Comparison of ENCODE assay signal across 1 cellular context in the genomic region with DNA sequence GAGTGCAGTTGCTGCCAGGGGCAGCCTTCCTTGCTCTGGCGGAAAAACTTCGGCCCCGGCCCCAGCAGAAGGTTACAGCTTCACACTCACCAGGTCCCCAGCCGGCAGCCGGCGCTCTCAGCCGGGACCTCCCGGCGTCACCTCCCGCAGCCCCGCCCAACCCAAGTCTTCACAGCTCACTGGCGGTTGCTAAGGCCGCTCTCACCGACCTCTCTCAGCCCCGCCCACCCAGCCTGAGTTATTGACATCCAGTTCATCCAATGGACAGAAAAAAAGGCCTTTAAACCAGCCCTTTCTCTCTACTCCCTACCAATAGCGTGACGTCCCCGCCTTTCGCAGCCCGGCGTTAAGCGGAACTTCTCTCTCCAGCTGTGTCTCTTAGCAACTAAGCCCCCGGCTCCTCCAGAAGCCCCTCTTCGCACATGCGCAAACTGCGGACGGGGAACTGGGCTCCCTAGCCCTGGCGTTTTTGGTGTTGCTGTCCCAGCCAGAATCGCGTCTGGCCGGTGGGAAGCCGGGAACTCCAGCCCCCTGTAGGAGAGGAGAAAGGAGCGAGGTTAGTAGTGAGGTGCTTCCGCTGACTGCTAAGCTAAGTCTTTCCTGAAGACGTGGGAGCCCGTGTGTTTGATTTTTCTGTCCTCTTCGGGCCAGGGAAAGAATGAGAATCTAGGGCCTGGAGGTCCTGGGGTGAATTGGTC.
TF ChIP-seq lines count a peak whose summit lies in the region.

A gene (plus strand): TSS at position 376 of the 698 bp plus-strand sequence. CDS start 9,189 bp downstream, outside the sequence.

TF ChIP-seq in HepG2, 621 proteins besides CTCF, POLR2A, EP300 and RAD21 (continued from another document and continues in another):
- TF ChIP-seq, protein P1, sequence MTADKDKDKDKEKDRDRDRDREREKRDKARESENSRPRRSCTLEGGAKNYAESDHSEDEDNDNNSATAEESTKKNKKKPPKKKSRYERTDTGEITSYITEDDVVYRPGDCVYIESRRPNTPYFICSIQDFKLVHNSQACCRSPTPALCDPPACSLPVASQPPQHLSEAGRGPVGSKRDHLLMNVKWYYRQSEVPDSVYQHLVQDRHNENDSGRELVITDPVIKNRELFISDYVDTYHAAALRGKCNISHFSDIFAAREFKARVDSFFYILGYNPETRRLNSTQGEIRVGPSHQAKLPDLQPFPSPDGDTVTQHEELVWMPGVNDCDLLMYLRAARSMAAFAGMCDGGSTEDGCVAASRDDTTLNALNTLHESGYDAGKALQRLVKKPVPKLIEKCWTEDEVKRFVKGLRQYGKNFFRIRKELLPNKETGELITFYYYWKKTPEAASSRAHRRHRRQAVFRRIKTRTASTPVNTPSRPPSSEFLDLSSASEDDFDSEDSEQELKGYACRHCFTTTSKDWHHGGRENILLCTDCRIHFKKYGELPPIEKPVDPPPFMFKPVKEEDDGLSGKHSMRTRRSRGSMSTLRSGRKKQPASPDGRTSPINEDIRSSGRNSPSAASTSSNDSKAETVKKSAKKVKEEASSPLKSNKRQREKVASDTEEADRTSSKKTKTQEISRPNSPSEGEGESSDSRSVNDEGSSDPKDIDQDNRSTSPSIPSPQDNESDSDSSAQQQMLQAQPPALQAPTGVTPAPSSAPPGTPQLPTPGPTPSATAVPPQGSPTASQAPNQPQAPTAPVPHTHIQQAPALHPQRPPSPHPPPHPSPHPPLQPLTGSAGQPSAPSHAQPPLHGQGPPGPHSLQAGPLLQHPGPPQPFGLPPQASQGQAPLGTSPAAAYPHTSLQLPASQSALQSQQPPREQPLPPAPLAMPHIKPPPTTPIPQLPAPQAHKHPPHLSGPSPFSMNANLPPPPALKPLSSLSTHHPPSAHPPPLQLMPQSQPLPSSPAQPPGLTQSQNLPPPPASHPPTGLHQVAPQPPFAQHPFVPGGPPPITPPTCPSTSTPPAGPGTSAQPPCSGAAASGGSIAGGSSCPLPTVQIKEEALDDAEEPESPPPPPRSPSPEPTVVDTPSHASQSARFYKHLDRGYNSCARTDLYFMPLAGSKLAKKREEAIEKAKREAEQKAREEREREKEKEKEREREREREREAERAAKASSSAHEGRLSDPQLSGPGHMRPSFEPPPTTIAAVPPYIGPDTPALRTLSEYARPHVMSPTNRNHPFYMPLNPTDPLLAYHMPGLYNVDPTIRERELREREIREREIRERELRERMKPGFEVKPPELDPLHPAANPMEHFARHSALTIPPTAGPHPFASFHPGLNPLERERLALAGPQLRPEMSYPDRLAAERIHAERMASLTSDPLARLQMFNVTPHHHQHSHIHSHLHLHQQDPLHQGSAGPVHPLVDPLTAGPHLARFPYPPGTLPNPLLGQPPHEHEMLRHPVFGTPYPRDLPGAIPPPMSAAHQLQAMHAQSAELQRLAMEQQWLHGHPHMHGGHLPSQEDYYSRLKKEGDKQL (CRISPR knock-in tag; IDR thresholded peaks at IDR 0.05; ENCODE audit: low read depth): no peak
- TF ChIP-seq THYN1 (CRISPR knock-in tag; IDR thresholded peaks at IDR 0.05; ENCODE audit: borderline replicate concordance, low read depth): no peak
- no peak for TF ChIP-seq GATA4 (IDR thresholded peaks at IDR 0.05; ENCODE audit: borderline replicate concordance, low read depth)
- TF ChIP-seq ZNF224 (CRISPR knock-in tag; IDR thresholded peaks at IDR 0.05): no peak
- no peak for TF ChIP-seq ZSCAN9 (CRISPR knock-in tag; IDR thresholded peaks at IDR 0.05; ENCODE audit: borderline replicate concordance)
- TF ChIP-seq ZNF660 (CRISPR knock-in tag; IDR thresholded peaks at IDR 0.05; ENCODE audit: borderline replicate concordance, low read depth): no peak
- TF ChIP-seq ZNF75D (CRISPR knock-in tag; IDR thresholded peaks at IDR 0.05; ENCODE audit: borderline replicate concordance): no peak
- TF ChIP-seq, protein P2, sequence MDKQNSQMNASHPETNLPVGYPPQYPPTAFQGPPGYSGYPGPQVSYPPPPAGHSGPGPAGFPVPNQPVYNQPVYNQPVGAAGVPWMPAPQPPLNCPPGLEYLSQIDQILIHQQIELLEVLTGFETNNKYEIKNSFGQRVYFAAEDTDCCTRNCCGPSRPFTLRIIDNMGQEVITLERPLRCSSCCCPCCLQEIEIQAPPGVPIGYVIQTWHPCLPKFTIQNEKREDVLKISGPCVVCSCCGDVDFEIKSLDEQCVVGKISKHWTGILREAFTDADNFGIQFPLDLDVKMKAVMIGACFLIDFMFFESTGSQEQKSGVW (CRISPR knock-in tag; IDR thresholded peaks at IDR 0.05; ENCODE audit: borderline replicate concordance): no peak
- TF ChIP-seq, protein P3, sequence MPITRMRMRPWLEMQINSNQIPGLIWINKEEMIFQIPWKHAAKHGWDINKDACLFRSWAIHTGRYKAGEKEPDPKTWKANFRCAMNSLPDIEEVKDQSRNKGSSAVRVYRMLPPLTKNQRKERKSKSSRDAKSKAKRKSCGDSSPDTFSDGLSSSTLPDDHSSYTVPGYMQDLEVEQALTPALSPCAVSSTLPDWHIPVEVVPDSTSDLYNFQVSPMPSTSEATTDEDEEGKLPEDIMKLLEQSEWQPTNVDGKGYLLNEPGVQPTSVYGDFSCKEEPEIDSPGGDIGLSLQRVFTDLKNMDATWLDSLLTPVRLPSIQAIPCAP (CRISPR knock-in tag; IDR thresholded peaks at IDR 0.05; ENCODE audit: low read depth): no peak
- no peak for TF ChIP-seq ZNF713 (CRISPR knock-in tag; IDR thresholded peaks at IDR 0.05)
- TF ChIP-seq, protein P4, sequence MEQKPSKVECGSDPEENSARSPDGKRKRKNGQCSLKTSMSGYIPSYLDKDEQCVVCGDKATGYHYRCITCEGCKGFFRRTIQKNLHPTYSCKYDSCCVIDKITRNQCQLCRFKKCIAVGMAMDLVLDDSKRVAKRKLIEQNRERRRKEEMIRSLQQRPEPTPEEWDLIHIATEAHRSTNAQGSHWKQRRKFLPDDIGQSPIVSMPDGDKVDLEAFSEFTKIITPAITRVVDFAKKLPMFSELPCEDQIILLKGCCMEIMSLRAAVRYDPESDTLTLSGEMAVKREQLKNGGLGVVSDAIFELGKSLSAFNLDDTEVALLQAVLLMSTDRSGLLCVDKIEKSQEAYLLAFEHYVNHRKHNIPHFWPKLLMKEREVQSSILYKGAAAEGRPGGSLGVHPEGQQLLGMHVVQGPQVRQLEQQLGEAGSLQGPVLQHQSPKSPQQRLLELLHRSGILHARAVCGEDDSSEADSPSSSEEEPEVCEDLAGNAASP (CRISPR knock-in tag; IDR thresholded peaks at IDR 0.05; ENCODE audit: borderline replicate concordance): peak; percentile 45; the same call in 1 of the 2 replicates
- no peak for TF ChIP-seq NBN (conservative IDR thresholded peaks at IDR 0.05)
- no peak for TF ChIP-seq ZNF367 (CRISPR knock-in tag; IDR thresholded peaks at IDR 0.05; ENCODE audit: borderline replicate concordance)
- peak; percentile 37 for TF ChIP-seq ELF3 (CRISPR knock-in tag; IDR thresholded peaks at IDR 0.05)
- TF ChIP-seq ZNF335 (CRISPR knock-in tag; IDR thresholded peaks at IDR 0.05): no peak
- no peak for TF ChIP-seq ZSCAN25 (CRISPR knock-in tag; IDR thresholded peaks at IDR 0.05)
- TF ChIP-seq AGO1 (IDR thresholded peaks at IDR 0.05; ENCODE audit: low read depth, low read length, poor library complexity, severe bottlenecking): peak; percentile 27
- TF ChIP-seq, protein P5, sequence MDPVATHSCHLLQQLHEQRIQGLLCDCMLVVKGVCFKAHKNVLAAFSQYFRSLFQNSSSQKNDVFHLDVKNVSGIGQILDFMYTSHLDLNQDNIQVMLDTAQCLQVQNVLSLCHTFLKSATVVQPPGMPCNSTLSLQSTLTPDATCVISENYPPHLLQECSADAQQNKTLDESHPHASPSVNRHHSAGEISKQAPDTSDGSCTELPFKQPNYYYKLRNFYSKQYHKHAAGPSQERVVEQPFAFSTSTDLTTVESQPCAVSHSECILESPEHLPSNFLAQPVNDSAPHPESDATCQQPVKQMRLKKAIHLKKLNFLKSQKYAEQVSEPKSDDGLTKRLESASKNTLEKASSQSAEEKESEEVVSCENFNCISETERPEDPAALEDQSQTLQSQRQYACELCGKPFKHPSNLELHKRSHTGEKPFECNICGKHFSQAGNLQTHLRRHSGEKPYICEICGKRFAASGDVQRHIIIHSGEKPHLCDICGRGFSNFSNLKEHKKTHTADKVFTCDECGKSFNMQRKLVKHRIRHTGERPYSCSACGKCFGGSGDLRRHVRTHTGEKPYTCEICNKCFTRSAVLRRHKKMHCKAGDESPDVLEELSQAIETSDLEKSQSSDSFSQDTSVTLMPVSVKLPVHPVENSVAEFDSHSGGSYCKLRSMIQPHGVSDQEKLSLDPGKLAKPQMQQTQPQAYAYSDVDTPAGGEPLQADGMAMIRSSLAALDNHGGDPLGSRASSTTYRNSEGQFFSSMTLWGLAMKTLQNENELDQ (CRISPR knock-in tag; IDR thresholded peaks at IDR 0.05; ENCODE audit: borderline replicate concordance): no peak
- TF ChIP-seq ZBTB1 (CRISPR knock-in tag; IDR thresholded peaks at IDR 0.05; ENCODE audit: borderline replicate concordance): no peak
- peak; percentile 79; the same call in 1 of the 2 replicates for TF ChIP-seq KLF12 (CRISPR knock-in tag; IDR thresholded peaks at IDR 0.05; ENCODE audit: borderline replicate concordance)
- TF ChIP-seq ZNF589 (CRISPR knock-in tag; conservative IDR thresholded peaks at IDR 0.05): no peak
- no peak for TF ChIP-seq TEAD3 (CRISPR knock-in tag; optimal IDR thresholded peaks at IDR 0.05; ENCODE audit: borderline replicate concordance)
- no peak for TF ChIP-seq ZNF263 (CRISPR knock-in tag; IDR thresholded peaks at IDR 0.05)
- no peak for TF ChIP-seq ZKSCAN5 (CRISPR knock-in tag; IDR thresholded peaks at IDR 0.05)
- no peak for TF ChIP-seq NFE2 (CRISPR knock-in tag; IDR thresholded peaks at IDR 0.05)
- no peak for TF ChIP-seq ZNF432 (CRISPR knock-in tag; IDR thresholded peaks at IDR 0.05; ENCODE audit: borderline replicate concordance)
- no peak for TF ChIP-seq ZNF614 (CRISPR knock-in tag; IDR thresholded peaks at IDR 0.05; ENCODE audit: borderline replicate concordance)
- no peak for TF ChIP-seq MTF2 (CRISPR knock-in tag; IDR thresholded peaks at IDR 0.05; ENCODE audit: borderline replicate concordance)
- peak; percentile 34 for TF ChIP-seq ASH2L (IDR thresholded peaks at IDR 0.05; ENCODE audit: insufficient read length, low read depth, low read length)
- TF ChIP-seq, protein P6, sequence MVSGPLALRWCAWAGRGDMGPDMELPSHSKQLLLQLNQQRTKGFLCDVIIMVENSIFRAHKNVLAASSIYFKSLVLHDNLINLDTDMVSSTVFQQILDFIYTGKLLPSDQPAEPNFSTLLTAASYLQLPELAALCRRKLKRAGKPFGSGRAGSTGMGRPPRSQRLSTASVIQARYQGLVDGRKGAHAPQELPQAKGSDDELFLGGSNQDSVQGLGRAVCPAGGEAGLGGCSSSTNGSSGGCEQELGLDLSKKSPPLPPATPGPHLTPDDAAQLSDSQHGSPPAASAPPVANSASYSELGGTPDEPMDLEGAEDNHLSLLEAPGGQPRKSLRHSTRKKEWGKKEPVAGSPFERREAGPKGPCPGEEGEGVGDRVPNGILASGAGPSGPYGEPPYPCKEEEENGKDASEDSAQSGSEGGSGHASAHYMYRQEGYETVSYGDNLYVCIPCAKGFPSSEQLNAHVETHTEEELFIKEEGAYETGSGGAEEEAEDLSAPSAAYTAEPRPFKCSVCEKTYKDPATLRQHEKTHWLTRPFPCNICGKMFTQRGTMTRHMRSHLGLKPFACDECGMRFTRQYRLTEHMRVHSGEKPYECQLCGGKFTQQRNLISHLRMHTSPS (CRISPR knock-in tag; IDR thresholded peaks at IDR 0.05; ENCODE audit: low read depth): no peak
- TF ChIP-seq ZNF773 (CRISPR knock-in tag; IDR thresholded peaks at IDR 0.05; ENCODE audit: borderline replicate concordance): no peak
- TF ChIP-seq PHF20 (CRISPR knock-in tag; IDR thresholded peaks at IDR 0.05): no peak
- no peak for TF ChIP-seq GZF1 (CRISPR knock-in tag; IDR thresholded peaks at IDR 0.05)
- no peak for TF ChIP-seq ZNF124 (CRISPR knock-in tag; IDR thresholded peaks at IDR 0.05)
- no peak for TF ChIP-seq ARHGAP35 (CRISPR knock-in tag; IDR thresholded peaks at IDR 0.05; ENCODE audit: borderline replicate concordance)
- no peak for TF ChIP-seq HNRNPUL1 (IDR thresholded peaks at IDR 0.05; ENCODE audit: low read depth, low read length)
- TF ChIP-seq, protein P7, sequence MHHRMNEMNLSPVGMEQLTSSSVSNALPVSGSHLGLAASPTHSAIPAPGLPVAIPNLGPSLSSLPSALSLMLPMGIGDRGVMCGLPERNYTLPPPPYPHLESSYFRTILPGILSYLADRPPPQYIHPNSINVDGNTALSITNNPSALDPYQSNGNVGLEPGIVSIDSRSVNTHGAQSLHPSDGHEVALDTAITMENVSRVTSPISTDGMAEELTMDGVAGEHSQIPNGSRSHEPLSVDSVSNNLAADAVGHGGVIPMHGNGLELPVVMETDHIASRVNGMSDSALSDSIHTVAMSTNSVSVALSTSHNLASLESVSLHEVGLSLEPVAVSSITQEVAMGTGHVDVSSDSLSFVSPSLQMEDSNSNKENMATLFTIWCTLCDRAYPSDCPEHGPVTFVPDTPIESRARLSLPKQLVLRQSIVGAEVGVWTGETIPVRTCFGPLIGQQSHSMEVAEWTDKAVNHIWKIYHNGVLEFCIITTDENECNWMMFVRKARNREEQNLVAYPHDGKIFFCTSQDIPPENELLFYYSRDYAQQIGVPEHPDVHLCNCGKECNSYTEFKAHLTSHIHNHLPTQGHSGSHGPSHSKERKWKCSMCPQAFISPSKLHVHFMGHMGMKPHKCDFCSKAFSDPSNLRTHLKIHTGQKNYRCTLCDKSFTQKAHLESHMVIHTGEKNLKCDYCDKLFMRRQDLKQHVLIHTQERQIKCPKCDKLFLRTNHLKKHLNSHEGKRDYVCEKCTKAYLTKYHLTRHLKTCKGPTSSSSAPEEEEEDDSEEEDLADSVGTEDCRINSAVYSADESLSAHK (CRISPR knock-in tag; IDR thresholded peaks at IDR 0.05; ENCODE audit: borderline replicate concordance): no peak
- TF ChIP-seq ZNF569 (CRISPR knock-in tag; IDR thresholded peaks at IDR 0.05; ENCODE audit: borderline replicate concordance): no peak
- TF ChIP-seq ZFP82 (CRISPR knock-in tag; IDR thresholded peaks at IDR 0.05; ENCODE audit: borderline replicate concordance): 0 out of 2 replicates have a peak, but pooled peaks have one; percentile 47
- no peak for TF ChIP-seq CHCHD3 (CRISPR knock-in tag; IDR thresholded peaks at IDR 0.05)
- TF ChIP-seq MED8 (CRISPR knock-in tag; IDR thresholded peaks at IDR 0.05; ENCODE audit: insufficient replicate concordance): no peak
- no peak for TF ChIP-seq NRL (CRISPR knock-in tag; IDR thresholded peaks at IDR 0.05; ENCODE audit: borderline replicate concordance)
- TF ChIP-seq KDM5B (CRISPR knock-in tag; IDR thresholded peaks at IDR 0.05; ENCODE audit: borderline replicate concordance): no peak
- no peak for TF ChIP-seq SAFB2 (CRISPR knock-in tag; IDR thresholded peaks at IDR 0.05; ENCODE audit: borderline replicate concordance, low read depth)
- TF ChIP-seq, protein P8, sequence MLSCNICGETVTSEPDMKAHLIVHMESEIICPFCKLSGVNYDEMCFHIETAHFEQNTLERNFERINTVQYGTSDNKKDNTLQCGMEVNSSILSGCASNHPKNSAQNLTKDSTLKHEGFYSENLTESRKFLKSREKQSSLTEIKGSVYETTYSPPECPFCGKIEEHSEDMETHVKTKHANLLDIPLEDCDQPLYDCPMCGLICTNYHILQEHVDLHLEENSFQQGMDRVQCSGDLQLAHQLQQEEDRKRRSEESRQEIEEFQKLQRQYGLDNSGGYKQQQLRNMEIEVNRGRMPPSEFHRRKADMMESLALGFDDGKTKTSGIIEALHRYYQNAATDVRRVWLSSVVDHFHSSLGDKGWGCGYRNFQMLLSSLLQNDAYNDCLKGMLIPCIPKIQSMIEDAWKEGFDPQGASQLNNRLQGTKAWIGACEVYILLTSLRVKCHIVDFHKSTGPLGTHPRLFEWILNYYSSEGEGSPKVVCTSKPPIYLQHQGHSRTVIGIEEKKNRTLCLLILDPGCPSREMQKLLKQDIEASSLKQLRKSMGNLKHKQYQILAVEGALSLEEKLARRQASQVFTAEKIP (CRISPR knock-in tag; IDR thresholded peaks at IDR 0.05; ENCODE audit: borderline replicate concordance): no peak
